ENCODE assay signal across 8 cellular contexts in the genomic region with DNA sequence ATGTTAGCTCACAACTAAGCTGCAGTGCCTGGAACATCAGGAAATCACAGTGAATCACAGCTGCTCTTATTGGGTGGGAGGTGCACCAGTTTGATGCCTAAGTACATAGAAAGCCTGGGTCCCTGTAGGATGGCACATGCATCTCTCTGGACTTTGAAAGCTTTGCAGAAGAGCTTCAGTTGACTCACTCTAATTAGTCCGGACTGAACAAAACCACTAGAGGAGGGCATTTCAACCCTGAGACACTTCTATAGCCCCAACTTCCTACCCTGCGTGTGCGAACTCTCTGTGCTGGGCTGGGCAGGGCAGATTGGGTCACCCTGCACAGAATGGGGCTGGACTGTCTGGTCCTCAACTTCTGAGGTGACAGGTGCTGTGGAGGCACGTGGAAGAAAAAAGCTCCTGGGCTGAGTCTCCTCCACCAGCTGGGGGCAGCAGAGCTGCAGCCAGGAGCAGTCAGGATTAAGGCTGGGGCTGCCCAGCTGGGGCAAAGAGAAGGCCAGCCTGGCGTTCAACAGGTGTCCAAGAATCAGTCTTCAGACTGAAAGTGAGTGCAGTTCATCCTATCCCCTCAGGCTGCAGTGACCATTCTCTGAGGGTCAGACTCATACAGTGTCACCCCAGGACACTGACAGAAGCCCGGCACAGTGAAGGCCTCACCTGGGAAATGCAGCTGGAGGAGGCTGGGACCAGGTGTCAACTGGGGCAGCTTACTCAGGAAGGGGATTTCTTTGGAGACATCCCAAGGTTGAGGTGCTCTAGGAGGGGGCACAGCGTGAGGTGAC. TPM values are rescaled to one million over a fixed set of nuclear protein-coding genes. Genes with fewer than 3 reads are reported as not detected.
DNase-seq lines count a peak whose midpoint lies in the region; ATAC-seq and TF ChIP-seq lines count a peak whose summit lies in the region.

No MANE protein-coding gene starts in this region.

- ATAC-seq in GM18861 (IDR thresholded peaks at IDR 0.05; ENCODE audit: unreplicated experiment) (no peak), GM21423 (IDR thresholded peaks at IDR 0.05; ENCODE audit: unreplicated experiment) (no peak), HG02610 (IDR thresholded peaks at IDR 0.05; ENCODE audit: unreplicated experiment) (no peak)

- H3K4me2 ChIP-seq in PC-9 = no peak overlapping the region

- H3K4me3 ChIP-seq in PC-9 = no peak overlapping the region
- H3K4me3 ChIP-seq in esophagus muscularis mucosa = no peak overlapping the region

- in situ Hi-C loops in ACHN (cut with HindIII; ENCODE audit: low pct_ligation_motif_present, low pct_unique_long_range_greater_than_20kb, low sequenced_read_pairs) = no loop called here

- intact Hi-C loops in PC-9 (cut with micrococcal nuclease; ENCODE audit: unreplicated experiment) (no loop called here), esophagus muscularis mucosa (cut with DNase I) (no loop called here)

- H3F3A ChIP-seq in PC-9 (ENCODE audit: insufficient read depth, low read depth) = no peaks in the 10 kb centered on the region

- no peaks in the 10 kb centered on the region for H4K20me1 ChIP-seq in PC-9 (ENCODE audit: insufficient read depth)

- no peak overlapping the region for H2AFZ ChIP-seq in PC-9

- H3K9me2 ChIP-seq in PC-9 (ENCODE audit: insufficient read depth) = no peaks in the 10 kb centered on the region

- peaks cover 24% of the 10 kb centered on the region for H3K27me3 ChIP-seq in PC-9 (ENCODE audit: insufficient read depth, low read depth)
- H3K27me3 ChIP-seq in esophagus muscularis mucosa = peaks cover 0 to 12% (median 0%) of the 10 kb centered on the region in 4 donors

- WGBS in esophagus muscularis mucosa = 63% methylated on average over 6 of the region's 7 CpGs

- no peak for TF ChIP-seq POLR2A in esophagus muscularis mucosa (IDR thresholded peaks at IDR 0.05; ENCODE audit: low read depth)

- H3K4me1 ChIP-seq in PC-9 (replicated peaks; ENCODE audit: insufficient read depth) (no peaks in the 10 kb centered on the region), esophagus muscularis mucosa (no peaks in the 10 kb centered on the region)

- no TSS peak for BruUV-seq in PC-9 (replicated peaks; lab: Mats Ljungman, UMichigan)

- TF ChIP-seq CTCF in PC-9 (conservative IDR thresholded peaks at IDR 0.05) (peak; percentile 67), esophagus muscularis mucosa (IDR thresholded peaks at IDR 0.05) (peak; percentile 24 to 37 (median 31))

- H3K79me2 ChIP-seq in PC-9 (ENCODE audit: low read depth) = no peaks in the 10 kb centered on the region

- POLR2A ChIA-PET in PC-9 (lab: Charles Lee; ENCODE audit: unreplicated experiment) = no interaction called here

- H3K9me3 ChIP-seq in PC-9 (ENCODE audit: insufficient read depth, low read depth) = peaks cover 6% of the 10 kb centered on the region; the same call in 1 of the 2 replicates
- H3K9me3 ChIP-seq in esophagus muscularis mucosa = peaks cover 0 to 13% (median 4%) of the 10 kb centered on the region in 4 donors

- H3K27ac ChIP-seq in PC-9 (no peak overlapping the region), esophagus muscularis mucosa (replicated peaks in 1 of 4) (no peak overlapping the region)

- DNase-seq in ACHN (peak; percentile 59), GM03348 (ENCODE audit: low spot score) (peak; percentile 23), PC-9 (peak in 1 of 2 experiments; percentile 9), esophagus muscularis mucosa (ENCODE audit: extremely low spot score) (no peak), retina (peak; percentile 39)

- TF ChIP-seq EP300 in esophagus muscularis mucosa (IDR thresholded peaks at IDR 0.05) = no peak

- H3K36me3 ChIP-seq in PC-9 (ENCODE audit: low read depth) (no peaks in the 10 kb centered on the region), esophagus muscularis mucosa (no peaks in the 10 kb centered on the region)

- CTCF ChIA-PET in PC-9 (lab: Charles Lee) = no interaction called here

RNA-seq across cellular contexts. Expression of gene GGTLC2, which starts 22.1 kb away (rescaled TPM):
- total RNA-seq in PC-9 (2021) (not detected in 2 replicates), esophagus muscularis mucosa (not detected)
